Comparison of ENCODE assay signal across 18 cellular contexts in genomic region chr2:10486091-10486490, GRCh38. TPM values are rescaled to one million over a fixed set of nuclear protein-coding genes. Genes with fewer than 3 reads are reported as not detected.
DNase-seq lines count a peak whose midpoint lies in the region; ATAC-seq and TF ChIP-seq lines count a peak whose summit lies in the region.
"Had no signal": no experiment of that assay in that cellular context is flagged by ENCODE, and none has a peak within 500 bp of the region (broad histone marks: within the 10 kb centered on the region; RNA-seq: fewer than 3 reads in every experiment).

No MANE protein-coding gene starts in this region.

- H3K4me1 ChIP-seq in PC-3 (ENCODE audit: insufficient read depth, low read length) = peaks cover 13% of the 10 kb centered on the region
- H3K4me1 ChIP-seq in prostate gland (replicated peaks) = no peaks in the 10 kb centered on the region

- H3K79me2 ChIP-seq in PC-3 (ENCODE audit: low read length) = no peaks in the 10 kb centered on the region

- TF ChIP-seq POLR2A in prostate gland (IDR thresholded peaks at IDR 0.05) = no peak

- H3K9ac ChIP-seq in PC-3 (ENCODE audit: low read length) = peak overlapping the region; percentile 58

- H3K27ac Mint-ChIP-seq in stimulated activated naive CD8-positive, alpha-beta T cell treated with anti-CD3 and anti-CD28 coated beads, Interleukin-15, amount 100 ng/mL, for 72 hours = no peak overlapping the region
- H3K27ac Mint-ChIP-seq in stimulated activated effector memory CD8-positive, alpha-beta T cell treated with anti-CD3 and anti-CD28 coated beads, Interleukin-12 subunit alpha, Interleukin-12 subunit beta, amount 100 ng/mL, for 72 hours = no peak overlapping the region
- H3K27ac Mint-ChIP-seq: B cell; CD4-positive, alpha-beta T cell; CD8-positive, alpha-beta T cell had no signal

- H3K4me3 Mint-ChIP-seq in stimulated activated naive CD8-positive, alpha-beta T cell treated with anti-CD3 and anti-CD28 coated beads, Interleukin-15, amount 100 ng/mL, for 72 hours = no peak overlapping the region
- no peak overlapping the region for H3K4me3 Mint-ChIP-seq in stimulated activated effector memory CD8-positive, alpha-beta T cell treated with anti-CD3 and anti-CD28 coated beads, Interleukin-12 subunit alpha, Interleukin-12 subunit beta, amount 100 ng/mL, for 72 hours
- H3K4me3 Mint-ChIP-seq: B cell; CD4-positive, alpha-beta T cell; CD8-positive, alpha-beta T cell had no signal

- 60% methylated on average over 1 of the region's 1 CpG for WGBS in prostate gland

- BruUV-seq in PC-3 (replicated peaks; lab: Mats Ljungman, UMichigan) = no TSS peak

- H3K4me3 ChIP-seq in PC-3 (ENCODE audit: low read length) = no peak overlapping the region
- H3K4me3 ChIP-seq in prostate gland = no peak overlapping the region
- H3K4me3 ChIP-seq: A549 had no signal

- no peaks in the 10 kb centered on the region for H4K20me1 ChIP-seq in PC-3 (ENCODE audit: low read length)

- peak; percentile 35 to 80 for ATAC-seq in activated CD4-positive, CD25-positive, alpha-beta regulatory T cell treated with anti-CD3 and anti-CD28 coated beads, Interleukin-2, amount 50 U/mL, for 24 hours
- peak; percentile 57 for ATAC-seq in stimulated activated naive CD8-positive, alpha-beta T cell treated with anti-CD3 and anti-CD28 coated beads, Interleukin-15, Interleukin-2, amounts not matched to agents 100 U/mL and 50 U/mL, for 24 hours
- no peak for ATAC-seq in stimulated activated naive CD8-positive, alpha-beta T cell treated with anti-CD3 and anti-CD28 coated beads, Interleukin-15, amount 100 ng/mL, for 72 hours
- ATAC-seq in PC-3 = no peak
- peak; percentile 28 for ATAC-seq in stimulated activated effector memory CD8-positive, alpha-beta T cell treated with anti-CD3 and anti-CD28 coated beads, Interleukin-12 subunit alpha, Interleukin-12 subunit beta, amount 100 ng/mL, for 72 hours
- ATAC-seq: CD8-positive, alpha-beta T cell had no signal

- peaks cover 27% of the 10 kb centered on the region for H3K27me3 Mint-ChIP-seq in stimulated activated naive CD8-positive, alpha-beta T cell treated with anti-CD3 and anti-CD28 coated beads, Interleukin-15, amount 100 ng/mL, for 72 hours
- H3K27me3 Mint-ChIP-seq: CD4-positive, alpha-beta T cell had no signal

- no peaks in the 10 kb centered on the region for H3K9me2 ChIP-seq in PC-3 (replicated peaks; ENCODE audit: low read length)

- H3F3A ChIP-seq in PC-3 (ENCODE audit: low read length, unreplicated experiment) = no peaks in the 10 kb centered on the region

- H3K9me3 ChIP-seq in PC-3 (ENCODE audit: low read length) (no peaks in the 10 kb centered on the region), prostate gland (no peaks in the 10 kb centered on the region)
- H3K9me3 ChIP-seq: A549, Caco-2 had no signal

- peaks cover 0 to 4% of the 10 kb centered on the region in 2 donors for H3K9me3 Mint-ChIP-seq in stimulated activated naive CD8-positive, alpha-beta T cell treated with anti-CD3 and anti-CD28 coated beads, Interleukin-15, amount 100 ng/mL, for 72 hours
- no peaks in the 10 kb centered on the region for H3K9me3 Mint-ChIP-seq in stimulated activated effector memory CD8-positive, alpha-beta T cell treated with anti-CD3 and anti-CD28 coated beads, Interleukin-12 subunit alpha, Interleukin-12 subunit beta, amount 100 ng/mL, for 72 hours
- H3K9me3 Mint-ChIP-seq: CD4-positive, alpha-beta T cell had no signal

- H3K27ac ChIP-seq in PC-3 (ENCODE audit: low read length) (peak overlapping the region; percentile 70; the same call in 1 of the 2 replicates), prostate gland (no peak overlapping the region)
- H3K27ac ChIP-seq: 22Rv1, C4-2B had no signal

- H3K36me3 Mint-ChIP-seq in stimulated activated effector memory CD8-positive, alpha-beta T cell treated with anti-CD3 and anti-CD28 coated beads, Interleukin-12 subunit alpha, Interleukin-12 subunit beta, amount 100 ng/mL, for 72 hours = no peaks in the 10 kb centered on the region
- H3K36me3 Mint-ChIP-seq: CD8-positive, alpha-beta T cell had no signal

- H3K4me1 Mint-ChIP-seq in stimulated activated naive CD8-positive, alpha-beta T cell treated with anti-CD3 and anti-CD28 coated beads, Interleukin-15, amount 100 ng/mL, for 72 hours = peaks cover 26% of the 10 kb centered on the region
- H3K4me1 Mint-ChIP-seq in stimulated activated effector memory CD8-positive, alpha-beta T cell treated with anti-CD3 and anti-CD28 coated beads, Interleukin-12 subunit alpha, Interleukin-12 subunit beta, amount 100 ng/mL, for 72 hours = peaks cover 22% of the 10 kb centered on the region
- H3K4me1 Mint-ChIP-seq: B cell had no signal

- intact Hi-C loops in PC-3 (cut with micrococcal nuclease) (no loop called here), prostate gland (cut with DNase I) (no loop called here)

- POLR2A ChIA-PET in PC-3 (lab: Charles Lee; ENCODE audit: unreplicated experiment) = no interaction called here

- CTCF ChIA-PET in PC-3 (lab: Charles Lee) = no interaction called here

- H3K27me3 ChIP-seq in PC-3 (ENCODE audit: low read length) = no peaks in the 10 kb centered on the region
- H3K27me3 ChIP-seq in prostate gland (replicated peaks; ENCODE audit: insufficient read depth) = no peaks in the 10 kb centered on the region

- peak overlapping the region; percentile 48; the same call in 1 of the 2 replicates for H3K4me2 ChIP-seq in PC-3 (ENCODE audit: low read length)

- DNase-seq in activated CD4-positive, CD25-positive, alpha-beta regulatory T cell treated with anti-CD3 and anti-CD28 coated beads, Interleukin-2, amount 50 U/mL, for 72 hours = no peak
- no peak for DNase-seq in stimulated activated naive CD8-positive, alpha-beta T cell treated with anti-CD3 and anti-CD28 coated beads, Interleukin-15, Interleukin-2, amounts not matched to agents 100 U/mL and 50 U/mL, for 24 hours
- no peak for DNase-seq in stimulated activated naive CD8-positive, alpha-beta T cell treated with anti-CD3 and anti-CD28 coated beads, Interleukin-15, amount 100 ng/mL, for 72 hours
- DNase-seq in PC-3 (no peak), NCI-H2227 (lab: John Stamatoyannopoulos, UW; ENCODE audit: unreplicated experiment) (no peak), prostate gland (ENCODE audit: low spot score) (no peak)
- no peak for DNase-seq in stimulated activated effector memory CD8-positive, alpha-beta T cell treated with anti-CD3 and anti-CD28 coated beads, Interleukin-12 subunit alpha, Interleukin-12 subunit beta, amount 100 ng/mL, for 72 hours (ENCODE audit: low spot score in 2 of 2)
- DNase-seq: AML-193; CD4-positive, alpha-beta T cell; CD8-positive, alpha-beta T cell; DMS79 treated with DMSO at 0.1 percent for 48 hours; GF-D8 had no signal

- TF ChIP-seq CTCF in PC-3 (conservative IDR thresholded peaks at IDR 0.05; ENCODE audit: low read depth, low read length) (no peak), prostate gland (IDR thresholded peaks at IDR 0.05) (no peak)

- no peak overlapping the region for H2AFZ ChIP-seq in PC-3 (ENCODE audit: low read length)

- H3K36me3 ChIP-seq in PC-3 (ENCODE audit: low read depth, low read length) = no peaks in the 10 kb centered on the region
- no peaks in the 10 kb centered on the region for H3K36me3 ChIP-seq in prostate gland

RNA-seq across cellular contexts. Expression of gene ODC1, which starts 38.0 kb away (rescaled TPM):
- total RNA-seq in PC-3 (2014; rRNA removed) (712 and 714 TPM in 2 replicates), prostate gland (100 to 1,000 TPM; 147 to 261 TPM)

Comparison
In these comparisons a context has a peak if more than half of its experiments do, and no peak if none do; other contexts are left out.
1. ATAC-seq: peak in activated CD4-positive, CD25-positive, alpha-beta regulatory T cell treated with anti-CD3 and anti-CD28 coated beads, Interleukin-2, amount 50 U/mL, for 24 hours (2 of 2), stimulated activated naive CD8-positive, alpha-beta T cell treated with anti-CD3 and anti-CD28 coated beads, Interleukin-15, Interleukin-2, amounts not matched to agents 100 U/mL and 50 U/mL, for 24 hours (single experiment) and stimulated activated effector memory CD8-positive, alpha-beta T cell treated with anti-CD3 and anti-CD28 coated beads, Interleukin-12 subunit alpha, Interleukin-12 subunit beta, amount 100 ng/mL, for 72 hours (single experiment); none in stimulated activated naive CD8-positive, alpha-beta T cell treated with anti-CD3 and anti-CD28 coated beads, Interleukin-15, amount 100 ng/mL, for 72 hours (single experiment) and PC-3 (single experiment).